Comparison of ENCODE assay signal across 10 cellular contexts in genomic region chr9:129182625-129183494, GRCh38. TPM values are rescaled to one million over a fixed set of nuclear protein-coding genes. Genes with fewer than 3 reads are reported as not detected.
A peak's percentile ranks its signal among the peaks of the same experiment; 100 is the strongest.
DNase-seq lines count a peak whose midpoint lies in the region; ATAC-seq and TF ChIP-seq lines count a peak whose summit lies in the region.
"Had no signal": no experiment of that assay in that cellular context is flagged by ENCODE, and none has a peak within 500 bp of the region (broad histone marks: within the 10 kb centered on the region; RNA-seq: fewer than 3 reads in every experiment).

No MANE protein-coding gene starts in this region.

- no peaks in the 10 kb centered on the region for H3K27me3 ChIP-seq in Panc1 (ENCODE audit: control insufficient read depth, insufficient read depth, low read length)
- H3K27me3 ChIP-seq in fibroblast of lung (ENCODE audit: control insufficient read depth, insufficient read depth, low read length): no peaks in the 10 kb centered on the region
- no peaks in the 10 kb centered on the region for H3K27me3 ChIP-seq in psoas muscle (ENCODE audit: insufficient read depth in 3 of 3, low read length in 2 of 3)

- H3K36me3 ChIP-seq in Panc1 (ENCODE audit: control insufficient read depth, insufficient read depth, low read length): no peaks in the 10 kb centered on the region
- H3K36me3 ChIP-seq in fibroblast of lung (ENCODE audit: control insufficient read depth, insufficient read depth, low read length): no peaks in the 10 kb centered on the region
- no peaks in the 10 kb centered on the region for H3K36me3 ChIP-seq in psoas muscle (ENCODE audit: insufficient read depth in 1 of 2, low read depth in 1 of 2)

- no peaks in the 10 kb centered on the region for H4K20me1 ChIP-seq in fibroblast of lung (ENCODE audit: control insufficient read depth, extremely low read depth, insufficient read depth, low read length)

- no peak overlapping the region for H3K4me3 ChIP-seq in Panc1 (ENCODE audit: low read depth in 2 of 2, low read length in 2 of 2)
- H3K4me3 ChIP-seq in fibroblast of lung (replicated peaks in 1 of 4; ENCODE audit: control extremely low read depth in 1 of 4, insufficient read depth in 1 of 4, low read depth in 3 of 4, low read length in 4 of 4): no peak overlapping the region
- H3K4me3 ChIP-seq in psoas muscle: no peak overlapping the region

- TF ChIP-seq CTCF in Panc1 (IDR thresholded peaks at IDR 0.05) (no peak; the same call in 1 of the 2 replicates), fibroblast of lung (conservative IDR thresholded peaks at IDR 0.05 in 1 of 2, IDR thresholded peaks at IDR 0.05 in 1 of 2; ENCODE audit: low read depth in 1 of 2, low read length in 2 of 2) (peak; percentile 25 to 33), psoas muscle (IDR thresholded peaks at IDR 0.05) (peak; percentile 32), omental fat pad (IDR thresholded peaks at IDR 0.05) (no peak)

- WGBS in psoas muscle, 3 donors: 64 to 65% (median 64%) methylated on average over 20 of the region's 20 CpGs

- intact Hi-C loops in Panc1 (cut with micrococcal nuclease; ENCODE audit: unreplicated experiment) (no loop called here), psoas muscle (cut with DNase I) (no loop called here)

- ATAC-seq in Panc1: peak; percentile 39; the same call in 1 of the 2 replicates
- no peak for ATAC-seq in psoas muscle
- no peak for ATAC-seq in omental fat pad (ENCODE audit: low FRiP score)
- no peak for ATAC-seq in GM18907 (IDR thresholded peaks at IDR 0.05; ENCODE audit: unreplicated experiment)

- POLR2A ChIA-PET in Panc1 (lab: Charles Lee): interaction anchor here (0.5 kb wide), 1 partner anchor 310 kb away, joined by 3 read pairs; no protein-coding TSS in a partner anchor

- CTCF ChIA-PET in Panc1 (lab: Charles Lee): interaction anchor here (0.6 kb wide), 1 partner anchor 46 kb away, joined by 3 read pairs; no protein-coding TSS in a partner anchor

- H3K4me1 ChIP-seq in Panc1 (ENCODE audit: control insufficient read depth, insufficient read depth, low read length): peaks cover 12% of the 10 kb centered on the region
- peaks cover 6% of the 10 kb centered on the region for H3K4me1 ChIP-seq in fibroblast of lung (ENCODE audit: control insufficient read depth, extremely low read depth, insufficient read depth, low read length)
- H3K4me1 ChIP-seq in psoas muscle: peaks cover 6% of the 10 kb centered on the region

- no TSS peak for BruUV-seq in Panc1 (replicated peaks; lab: Mats Ljungman, UMichigan)

- in situ Hi-C loops in Panc1 (cut with HindIII; ENCODE audit: low pct_unique_long_range_greater_than_20kb, low sequenced_read_pairs): no loop called here

- H3K9ac ChIP-seq in fibroblast of lung (ENCODE audit: insufficient read depth, low read length): no peak overlapping the region

- H3K79me2 ChIP-seq in fibroblast of lung (ENCODE audit: control insufficient read depth, insufficient read depth, low read length): peaks cover 1% of the 10 kb centered on the region

- no peak overlapping the region for H2AFZ ChIP-seq in fibroblast of lung (ENCODE audit: low read length)

- no peak overlapping the region for H3K4me2 ChIP-seq in fibroblast of lung (ENCODE audit: extremely low read depth, insufficient read depth, low read length)

- H3K27ac ChIP-seq in Panc1 (ENCODE audit: low read length) (0 out of 2 replicates have a peak overlapping the region, but pooled peaks have one; percentile 23), fibroblast of lung (ENCODE audit: insufficient read depth, low read length) (no peak overlapping the region), psoas muscle (no peak overlapping the region)

- DNase-seq in NCI-H82 (lab: John Stamatoyannopoulos, UW) (peak; percentile 44), NCI-H82 treated with DMSO at 0.1 percent for 48 hours (lab: John Stamatoyannopoulos, UW; ENCODE audit: unreplicated experiment) (no peak), Panc1 (ENCODE audit: low read depth, low spot score) (no peak), fibroblast of lung (ENCODE audit: low read depth in 2 of 2) (no peak), psoas muscle (peak; percentile 41 to 70), omental fat pad (ENCODE audit: low spot score) (no peak)
- DNase-seq in activated T-cell treated with anti-CD3 and anti-CD28 coated beads, Interleukin-2, amount 50 U/mL, for 48 hours: no peak
- DNase-seq: NCI-H1436; stimulated activated CD4-positive, alpha-beta T cell treated with anti-CD3 and anti-CD28 coated beads, Interleukin-1b, Interleukin-23, amount 100 ng/mL, for 48 hours had no signal

- H3K9me3 ChIP-seq in Panc1 (ENCODE audit: control insufficient read depth, insufficient read depth, low read depth, low read length) (no peaks in the 10 kb centered on the region), fibroblast of lung (ENCODE audit: control insufficient read depth, insufficient read depth, low read depth, low read length) (no peaks in the 10 kb centered on the region), psoas muscle (no peaks in the 10 kb centered on the region)

RNA-seq across cellular contexts. Expression of gene IER5L, which starts 4.8 kb away (rescaled TPM):
- total RNA-seq in Panc1 (2021; ENCODE audit: unreplicated experiment): 44.6 TPM
- 56.2 TPM for polyA plus RNA-seq in Panc1 (2012; ENCODE audit: insufficient read length)
- total RNA-seq in fibroblast of lung: 71.5 and 97.3 TPM in 2 replicates
- polyA plus RNA-seq in fibroblast of lung: 4.1 and 9.2 TPM in 2 replicates
- polyA plus RNA-seq in fibroblast of lung (2012): 13.6 and 19.5 TPM in 2 replicates
- polyA minus RNA-seq in fibroblast of lung (ENCODE audit: low replicate concordance): 4.1 and 7.5 TPM in 2 replicates
- total RNA-seq in psoas muscle: 1 to 10 TPM; 1.7 to 4.5 (median 3.4) TPM
- polyA plus RNA-seq in psoas muscle: 1 to 10 TPM; 1.4 to 8.3 (median 3.0) TPM
- total RNA-seq in omental fat pad: 10 to 100 TPM in 3 of 4 donors, 1 to 10 TPM in 1; 9.0 to 23.9 (median 20.2) TPM

Comparison
In these comparisons a context has a peak if more than half of its experiments do, and no peak if none do; other contexts are left out.
1. DNase-seq: peak in NCI-H82 (single experiment) and psoas muscle (2 of 2); none in NCI-H82 treated with DMSO at 0.1 percent for 48 hours (single experiment), Panc1 (single experiment), fibroblast of lung (0 of 2), omental fat pad (single experiment) and activated T-cell treated with anti-CD3 and anti-CD28 coated beads, Interleukin-2, amount 50 U/mL, for 48 hours (0 of 2).
2. CTCF ChIP-seq: peak in fibroblast of lung (2 of 2) and psoas muscle (single experiment); none in Panc1 (single experiment) and omental fat pad (0 of 3).